In the genomic region with DNA sequence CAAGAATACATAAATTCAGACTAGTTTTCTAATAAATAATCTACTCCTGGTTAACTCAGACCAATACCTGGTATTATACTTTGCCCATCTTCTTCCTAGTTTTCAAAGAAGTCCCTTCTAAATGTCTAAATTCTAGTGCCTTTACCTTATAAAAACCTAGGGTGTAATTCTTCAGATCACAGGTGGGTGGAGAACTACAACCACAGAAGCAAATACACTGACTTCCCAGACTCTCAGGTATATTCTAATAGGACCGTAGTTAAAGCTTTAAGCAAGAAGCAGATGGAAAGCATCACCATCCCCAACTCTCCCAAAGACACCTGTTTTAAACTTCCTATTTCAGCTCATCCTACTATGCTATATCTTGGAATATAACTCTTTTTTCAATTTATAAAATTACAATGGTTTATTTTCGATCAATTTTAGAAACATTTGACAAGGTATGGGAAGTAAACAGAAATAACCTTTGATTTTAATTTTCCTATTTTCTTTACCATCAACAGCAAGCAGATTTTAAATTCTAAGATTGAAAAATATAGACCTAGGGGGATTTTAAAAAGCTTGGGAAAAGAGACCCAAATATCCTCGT, we compare ENCODE assay signal across 8 cellular contexts.
DNase-seq lines count a peak whose midpoint lies in the region; ATAC-seq and TF ChIP-seq lines count a peak whose summit lies in the region.

No MANE protein-coding gene starts in this region.

- H3K27ac ChIP-seq in SU-DHL-6 (ENCODE audit: low read depth, low read length): no peak overlapping the region

- H3F3A ChIP-seq in SU-DHL-6 (ENCODE audit: insufficient read depth): no peaks in the 10 kb centered on the region

- H3K36me3 ChIP-seq in SU-DHL-6 (ENCODE audit: low read length): no peaks in the 10 kb centered on the region

- no peaks in the 10 kb centered on the region for H4K20me1 ChIP-seq in SU-DHL-6 (ENCODE audit: low read depth, low read length)

- peak; percentile 41 for ATAC-seq in HG03039 (IDR thresholded peaks at IDR 0.05; ENCODE audit: unreplicated experiment)
- ATAC-seq in GM19023 (IDR thresholded peaks at IDR 0.05; ENCODE audit: unreplicated experiment): no peak

- H3K9me3 ChIP-seq in SU-DHL-6 (ENCODE audit: insufficient read depth, low read length): no peaks in the 10 kb centered on the region

- no peak overlapping the region for H3K9ac ChIP-seq in SU-DHL-6 (ENCODE audit: low read length)

- TF ChIP-seq CTCF in SU-DHL-6 (IDR thresholded peaks at IDR 0.05; ENCODE audit: insufficient read depth, low read length, poor library complexity, severe bottlenecking): peak; percentile 41

- no peak overlapping the region for H3K4me3 ChIP-seq in SU-DHL-6 (ENCODE audit: insufficient read depth, low read length, poor library complexity, severe bottlenecking)

- H3K4me2 ChIP-seq in SU-DHL-6 (ENCODE audit: low read depth, low read length, poor library complexity, severe bottlenecking): no peak overlapping the region

- DNase-seq in NCI-H510A treated with DMSO at 0.1 percent for 48 hours (lab: John Stamatoyannopoulos, UW) (peak; percentile 23), NCI-H510A (lab: John Stamatoyannopoulos, UW) (no peak), kidney tubule cell (ENCODE audit: low spot score) (peak; percentile 40), GF-D8 (lab: John Stamatoyannopoulos, UW) (no peak), T-helper 9 cell (no peak)

- H3K27me3 ChIP-seq in SU-DHL-6 (ENCODE audit: low read length): no peaks in the 10 kb centered on the region

- H3K9me2 ChIP-seq in SU-DHL-6 (replicated peaks; ENCODE audit: insufficient read depth, low read length): no peaks in the 10 kb centered on the region

- H3K79me2 ChIP-seq in SU-DHL-6 (ENCODE audit: insufficient read depth, low read length): no peaks in the 10 kb centered on the region

- H2AFZ ChIP-seq in SU-DHL-6 (ENCODE audit: low read depth, low read length, severe bottlenecking): no peak overlapping the region

Comparison
In these comparisons a context has a peak if more than half of its experiments do, and no peak if none do; other contexts are left out.
1. DNase-seq: peak in NCI-H510A treated with DMSO at 0.1 percent for 48 hours (single experiment) and kidney tubule cell (single experiment); none in NCI-H510A (single experiment), GF-D8 (single experiment) and T-helper 9 cell (single experiment).